ENCODE assay signal across 21 cellular contexts in the genomic region with DNA sequence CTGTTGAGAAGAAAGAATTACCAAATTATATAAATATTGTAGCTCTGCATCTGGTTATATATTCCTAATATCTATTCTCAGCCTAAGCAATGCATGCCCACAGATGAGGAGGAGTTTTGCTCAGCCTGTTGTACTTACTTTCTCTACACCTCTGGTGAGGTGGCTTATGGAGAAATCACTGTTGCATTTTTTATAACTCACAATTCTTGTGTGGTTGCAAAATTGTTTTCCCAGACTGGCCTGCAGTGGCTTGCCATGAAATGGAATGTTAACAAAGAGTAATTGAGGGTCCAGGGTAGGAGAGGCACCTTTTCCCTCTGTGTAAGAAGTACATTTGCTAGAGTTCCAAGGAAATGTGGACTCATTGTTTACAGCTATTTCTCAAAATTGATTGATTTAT.
DNase-seq lines count a peak whose midpoint lies in the region; ATAC-seq and TF ChIP-seq lines count a peak whose summit lies in the region.
"Had no signal": no experiment of that assay in that cellular context is flagged by ENCODE, and none has a peak within 500 bp of the region (broad histone marks: within the 10 kb centered on the region; RNA-seq: fewer than 3 reads in every experiment).

No MANE protein-coding gene starts in this region.

- H3K4me1 ChIP-seq in mammary epithelial cell (ENCODE audit: insufficient read depth, low read length), result peaks cover 17% of the 10 kb centered on the region
- no peaks in the 10 kb centered on the region for H3K4me1 ChIP-seq in breast epithelium
- peaks cover 12% of the 10 kb centered on the region for H3K4me1 ChIP-seq in BE2C
- H3K4me1 ChIP-seq: BLaER1 treated with 17β-estradiol and CSF1 and Interleukin-3, amounts not matched to agents 10 nM and 100 nM had no signal

- no peaks in the 10 kb centered on the region for H3K79me2 ChIP-seq in mammary epithelial cell (ENCODE audit: insufficient read depth, low read length)

- no peaks in the 10 kb centered on the region for H3K27me3 ChIP-seq in mammary epithelial cell (ENCODE audit: insufficient read depth, low read length)
- no peaks in the 10 kb centered on the region for H3K27me3 ChIP-seq in breast epithelium
- no peaks in the 10 kb centered on the region for H3K27me3 ChIP-seq in BE2C
- H3K27me3 ChIP-seq: BLaER1 treated with 17β-estradiol and CSF1 and Interleukin-3, amounts not matched to agents 10 nM and 100 nM had no signal

- peak overlapping the region; percentile 40 for H2AFZ ChIP-seq in mammary epithelial cell (ENCODE audit: low read depth, low read length)
- H2AFZ ChIP-seq: GM23248 had no signal

- H3K4me1 Mint-ChIP-seq in mesothelial cell of epicardium, result peaks cover 23% of the 10 kb centered on the region
- H3K4me1 Mint-ChIP-seq: B cell; CD14-positive monocyte; CD8-positive, alpha-beta memory T cell had no signal

- no peaks in the 10 kb centered on the region for H4K20me1 ChIP-seq in mammary epithelial cell (ENCODE audit: insufficient read depth, low read length)
- H4K20me1 ChIP-seq: BLaER1 treated with 17β-estradiol and CSF1 and Interleukin-3, amounts not matched to agents 10 nM and 100 nM had no signal

- CTCF ChIA-PET in mammary epithelial cell (lab: Charles Lee; ENCODE audit: low non-redundant PET), result no interaction called here

- TF ChIP-seq CTCF in mammary epithelial cell (conservative IDR thresholded peaks at IDR 0.05 in 1 of 2, IDR thresholded peaks at IDR 0.05 in 1 of 2; ENCODE audit: extremely low read depth in 1 of 2, insufficient read depth in 1 of 2, low read depth in 1 of 2, low read length in 2 of 2), result no peak
- no peak for TF ChIP-seq CTCF in breast epithelium (IDR thresholded peaks at IDR 0.05)
- TF ChIP-seq CTCF in mesothelial cell of epicardium (IDR thresholded peaks at IDR 0.05; ENCODE audit: unreplicated experiment), result no peak
- TF ChIP-seq CTCF in BE2C (IDR thresholded peaks at IDR 0.05; ENCODE audit: low read depth, low read length), result no peak

- H3K27ac ChIP-seq in mammary epithelial cell (ENCODE audit: insufficient read depth, low read depth, low read length) (peak overlapping the region; percentile 46), breast epithelium (no peak overlapping the region), epithelial cell of prostate (peak overlapping the region; percentile 54)
- H3K27ac ChIP-seq: 22Rv1; BLaER1 treated with 17β-estradiol and CSF1 and Interleukin-3, amounts not matched to agents 10 nM and 100 nM; GM23248 had no signal

- intact Hi-C loops in mammary epithelial cell (cut with micrococcal nuclease), result no loop called here
- intact Hi-C loops in breast epithelium (cut with DNase I; ENCODE audit: low total_unique reads), result no loop called here

- no peaks in the 10 kb centered on the region for H3K27me3 Mint-ChIP-seq in mesothelial cell of epicardium (ENCODE audit: low read depth)
- H3K27me3 Mint-ChIP-seq: B cell; CD4-positive, alpha-beta T cell; CD8-positive, alpha-beta memory T cell had no signal

- H3K36me3 ChIP-seq in mammary epithelial cell (ENCODE audit: insufficient read depth, low read length), result no peaks in the 10 kb centered on the region
- no peaks in the 10 kb centered on the region for H3K36me3 ChIP-seq in breast epithelium
- H3K36me3 ChIP-seq in BE2C, result no peaks in the 10 kb centered on the region
- H3K36me3 ChIP-seq: BLaER1 treated with 17β-estradiol and CSF1 and Interleukin-3, amounts not matched to agents 10 nM and 100 nM had no signal

- in situ Hi-C loops in mammary epithelial cell (cut with MboI; ENCODE audit: low sequenced_read_pairs in 2 of 2), result no loop called here

- no peak for TF ChIP-seq POLR2A in breast epithelium (IDR thresholded peaks at IDR 0.05)

- no peak overlapping the region for H3K9ac ChIP-seq in mammary epithelial cell (ENCODE audit: insufficient read depth, low read length)
- H3K9ac ChIP-seq: BLaER1 treated with 17β-estradiol and CSF1 and Interleukin-3, amounts not matched to agents 10 nM and 100 nM; GM23248 had no signal

- peak; percentile 65 for DNase-seq in mammary epithelial cell
- DNase-seq in breast epithelium (ENCODE audit: low spot score in 2 of 2), result no peak
- DNase-seq in epithelial cell of prostate (ENCODE audit: low read depth, low spot score), result no peak
- DNase-seq in mesothelial cell of epicardium (ENCODE audit: low spot score in 2 of 2, unreplicated experiment in 2 of 2), result no peak
- DNase-seq in BE2C, result no peak
- DNase-seq in NCI-H2227 treated with DMSO at 0.1 percent for 48 hours (lab: John Stamatoyannopoulos, UW), result no peak
- DNase-seq: CD4-positive, alpha-beta T cell; CD8-positive, alpha-beta memory T cell; DMS 273 treated with DMSO at 0.1 percent for 48 hours; DMS79; EL; GDM1; H7; HCEC 1CT had no signal

- H3K4me3 Mint-ChIP-seq in mesothelial cell of epicardium, result no peak overlapping the region
- H3K4me3 Mint-ChIP-seq: B cell; CD14-positive monocyte; CD4-positive, alpha-beta T cell; CD8-positive, alpha-beta memory T cell had no signal

- BruUV-seq in mammary epithelial cell (replicated peaks; lab: Mats Ljungman, UMichigan), result no TSS peak

- peak overlapping the region; percentile 41 for H3K4me2 ChIP-seq in mammary epithelial cell (ENCODE audit: insufficient read depth, low read depth, low read length)
- H3K4me2 ChIP-seq: BLaER1 treated with 17β-estradiol and CSF1 and Interleukin-3, amounts not matched to agents 10 nM and 100 nM had no signal

- H3K9me3 ChIP-seq in mammary epithelial cell (replicated peaks; ENCODE audit: insufficient read depth, low read length) (no peaks in the 10 kb centered on the region), breast epithelium (peaks cover 0 to under 1% of the 10 kb centered on the region in 2 donors), BE2C (no peaks in the 10 kb centered on the region)

- peaks cover 3% of the 10 kb centered on the region for H3K9me3 Mint-ChIP-seq in mesothelial cell of epicardium
- H3K9me3 Mint-ChIP-seq: CD4-positive, alpha-beta T cell had no signal

- dilution Hi-C loops in mammary epithelial cell (cut with HindIII; ENCODE audit: low sequenced_read_pairs), result no loop called here

- H3K36me3 Mint-ChIP-seq in mesothelial cell of epicardium, result no peaks in the 10 kb centered on the region
- H3K36me3 Mint-ChIP-seq: CD14-positive monocyte; CD8-positive, alpha-beta memory T cell had no signal

- ATAC-seq in HG02870 (IDR thresholded peaks at IDR 0.05; ENCODE audit: unreplicated experiment), result no peak

- peak overlapping the region; percentile 55 for H3K27ac Mint-ChIP-seq in mesothelial cell of epicardium
- H3K27ac Mint-ChIP-seq: B cell; CD14-positive monocyte; CD4-positive, alpha-beta T cell; CD8-positive, alpha-beta memory T cell had no signal

- H3K4me3 ChIP-seq in mammary epithelial cell (replicated peaks in 1 of 3; ENCODE audit: insufficient read depth in 1 of 3, low read depth in 2 of 3, low read length in 3 of 3) (no peak overlapping the region), breast epithelium (no peak overlapping the region), BE2C (ENCODE audit: low read depth, low read length) (no peak overlapping the region)
- H3K4me3 ChIP-seq: BLaER1 treated with 17β-estradiol and CSF1 and Interleukin-3, amounts not matched to agents 10 nM and 100 nM; GM12878; GM23248 had no signal

Comparison
In these comparisons a context has a peak if more than half of its experiments do, and no peak if none do; other contexts are left out.
1. H3K27ac ChIP-seq: peak in mammary epithelial cell (single experiment) and epithelial cell of prostate (single experiment); none in breast epithelium (0 of 2).